1 cellular context compared by ENCODE assay signal in genomic region chr1:244089561-244089960, GRCh38.
A peak's percentile ranks its signal among the peaks of the same experiment; 100 is the strongest.
TF ChIP-seq lines count a peak whose summit lies in the region.

No MANE protein-coding gene starts in this region.

TF ChIP-seq in K562, 482 proteins besides CTCF, POLR2A, EP300 and RAD21 (continued from another document):
- TF ChIP-seq, protein P1, sequence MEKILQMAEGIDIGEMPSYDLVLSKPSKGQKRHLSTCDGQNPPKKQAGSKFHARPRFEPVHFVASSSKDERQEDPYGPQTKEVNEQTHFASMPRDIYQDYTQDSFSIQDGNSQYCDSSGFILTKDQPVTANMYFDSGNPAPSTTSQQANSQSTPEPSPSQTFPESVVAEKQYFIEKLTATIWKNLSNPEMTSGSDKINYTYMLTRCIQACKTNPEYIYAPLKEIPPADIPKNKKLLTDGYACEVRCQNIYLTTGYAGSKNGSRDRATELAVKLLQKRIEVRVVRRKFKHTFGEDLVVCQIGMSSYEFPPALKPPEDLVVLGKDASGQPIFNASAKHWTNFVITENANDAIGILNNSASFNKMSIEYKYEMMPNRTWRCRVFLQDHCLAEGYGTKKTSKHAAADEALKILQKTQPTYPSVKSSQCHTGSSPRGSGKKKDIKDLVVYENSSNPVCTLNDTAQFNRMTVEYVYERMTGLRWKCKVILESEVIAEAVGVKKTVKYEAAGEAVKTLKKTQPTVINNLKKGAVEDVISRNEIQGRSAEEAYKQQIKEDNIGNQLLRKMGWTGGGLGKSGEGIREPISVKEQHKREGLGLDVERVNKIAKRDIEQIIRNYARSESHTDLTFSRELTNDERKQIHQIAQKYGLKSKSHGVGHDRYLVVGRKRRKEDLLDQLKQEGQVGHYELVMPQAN (IDR thresholded peaks at IDR 0.05; ENCODE audit: borderline replicate concordance): no peak
- TF ChIP-seq JUND (IDR thresholded peaks at IDR 0.05; ENCODE audit: borderline replicate concordance, low read depth, low read length) (no peak), JUND (tag; IDR thresholded peaks at IDR 0.05; ENCODE audit: borderline replicate concordance, low read depth, low read length) (no peak), TAF1 (IDR thresholded peaks at IDR 0.05; ENCODE audit: control insufficient read depth, extremely low read depth, insufficient read depth, low read length, severe bottlenecking) (no peak), HDAC1 (IDR thresholded peaks at IDR 0.05) (peak in 1 of 2 experiments; percentile 74; a peak in 1 of 4 replicates), CCNT2 (IDR thresholded peaks at IDR 0.05; ENCODE audit: borderline replicate concordance, extremely low read depth, insufficient read length, low read depth, low read length) (no peak), HNRNPH1 (optimal IDR thresholded peaks at IDR 0.05; ENCODE audit: low read depth, low read length) (no peak), RBM25 (IDR thresholded peaks at IDR 0.05; ENCODE audit: low read depth, low read length, severe bottlenecking) (no peak), RUNX1 (IDR thresholded peaks at IDR 0.05; ENCODE audit: low read depth) (no peak), MYC (IDR thresholded peaks at IDR 0.05; ENCODE audit: low read depth, low read length) (no peak), MYC (CRISPR knock-in tag; IDR thresholded peaks at IDR 0.05; ENCODE audit: borderline replicate concordance, low read depth) (no peak), TSC22D4 (tag; IDR thresholded peaks at IDR 0.05) (no peak), ZBTB26 (CRISPR knock-in tag; IDR thresholded peaks at IDR 0.05) (no peak), SMARCE1 (IDR thresholded peaks at IDR 0.05) (no peak), MXD1 (CRISPR knock-in tag; IDR thresholded peaks at IDR 0.05; ENCODE audit: borderline replicate concordance, poor library complexity, severe bottlenecking) (no peak), THRAP3 (IDR thresholded peaks at IDR 0.05; ENCODE audit: borderline replicate concordance) (no peak), SMC3 (conservative IDR thresholded peaks at IDR 0.05; ENCODE audit: insufficient read depth, low read depth, low read length) (no peak), KAT7 (CRISPR knock-in tag; IDR thresholded peaks at IDR 0.05; ENCODE audit: borderline replicate concordance) (no peak), XRCC4 (IDR thresholded peaks at IDR 0.05; ENCODE audit: extremely low read depth, insufficient read depth, insufficient read length) (no peak), PBX2 (CRISPR knock-in tag; IDR thresholded peaks at IDR 0.05; ENCODE audit: low read depth) (no peak), PBX2 (tag; conservative IDR thresholded peaks at IDR 0.05; ENCODE audit: low read depth) (peak; percentile 93), BDP1 (IDR thresholded peaks at IDR 0.05; ENCODE audit: insufficient read depth, insufficient read length) (no peak), TEAD1 (CRISPR knock-in tag; IDR thresholded peaks at IDR 0.05) (0 out of 4 replicates have a peak, but pooled peaks of 1 of the 2 experiments have one; percentile 39), ATF7 (IDR thresholded peaks at IDR 0.05) (no peak), CC2D1A (IDR thresholded peaks at IDR 0.05) (no peak), MAFF (IDR thresholded peaks at IDR 0.05; ENCODE audit: low read length) (peak; percentile 28; the same call in 1 of the 2 replicates), HES1 (IDR thresholded peaks at IDR 0.05; ENCODE audit: low read depth) (0 out of 2 replicates have a peak, but pooled peaks have one; percentile 45), NCOA2 (IDR thresholded peaks at IDR 0.05; ENCODE audit: partially characterized antibody in 2 of 2) (no peak), MEIS2 (IDR thresholded peaks at IDR 0.05; ENCODE audit: partially characterized antibody) (peak; percentile 96), KDM4B (IDR thresholded peaks at IDR 0.05; ENCODE audit: borderline replicate concordance in 2 of 2, low read depth in 1 of 2) (no peak), GATAD2B (IDR thresholded peaks at IDR 0.05; ENCODE audit: borderline replicate concordance) (no peak), TBP (optimal IDR thresholded peaks at IDR 0.05; ENCODE audit: low read depth, low read length) (no peak), ZKSCAN3 (CRISPR knock-in tag; IDR thresholded peaks at IDR 0.05) (no peak), COPS2 (conservative IDR thresholded peaks at IDR 0.05) (no peak), U2AF2 (optimal IDR thresholded peaks at IDR 0.05; ENCODE audit: low read depth, low read length) (no peak), ETV6 (IDR thresholded peaks at IDR 0.05; ENCODE audit: borderline replicate concordance in 1 of 2, low read depth in 2 of 2, low read length in 1 of 2) (no peak), ETV6 (CRISPR knock-in tag; IDR thresholded peaks at IDR 0.05; ENCODE audit: borderline replicate concordance) (no peak)
- TF ChIP-seq, protein P2, sequence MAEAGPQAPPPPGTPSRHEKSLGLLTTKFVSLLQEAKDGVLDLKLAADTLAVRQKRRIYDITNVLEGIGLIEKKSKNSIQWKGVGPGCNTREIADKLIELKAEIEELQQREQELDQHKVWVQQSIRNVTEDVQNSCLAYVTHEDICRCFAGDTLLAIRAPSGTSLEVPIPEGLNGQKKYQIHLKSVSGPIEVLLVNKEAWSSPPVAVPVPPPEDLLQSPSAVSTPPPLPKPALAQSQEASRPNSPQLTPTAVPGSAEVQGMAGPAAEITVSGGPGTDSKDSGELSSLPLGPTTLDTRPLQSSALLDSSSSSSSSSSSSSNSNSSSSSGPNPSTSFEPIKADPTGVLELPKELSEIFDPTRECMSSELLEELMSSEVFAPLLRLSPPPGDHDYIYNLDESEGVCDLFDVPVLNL (CRISPR knock-in tag; IDR thresholded peaks at IDR 0.05; ENCODE audit: low read depth): no peak
- TF ChIP-seq, protein P3, sequence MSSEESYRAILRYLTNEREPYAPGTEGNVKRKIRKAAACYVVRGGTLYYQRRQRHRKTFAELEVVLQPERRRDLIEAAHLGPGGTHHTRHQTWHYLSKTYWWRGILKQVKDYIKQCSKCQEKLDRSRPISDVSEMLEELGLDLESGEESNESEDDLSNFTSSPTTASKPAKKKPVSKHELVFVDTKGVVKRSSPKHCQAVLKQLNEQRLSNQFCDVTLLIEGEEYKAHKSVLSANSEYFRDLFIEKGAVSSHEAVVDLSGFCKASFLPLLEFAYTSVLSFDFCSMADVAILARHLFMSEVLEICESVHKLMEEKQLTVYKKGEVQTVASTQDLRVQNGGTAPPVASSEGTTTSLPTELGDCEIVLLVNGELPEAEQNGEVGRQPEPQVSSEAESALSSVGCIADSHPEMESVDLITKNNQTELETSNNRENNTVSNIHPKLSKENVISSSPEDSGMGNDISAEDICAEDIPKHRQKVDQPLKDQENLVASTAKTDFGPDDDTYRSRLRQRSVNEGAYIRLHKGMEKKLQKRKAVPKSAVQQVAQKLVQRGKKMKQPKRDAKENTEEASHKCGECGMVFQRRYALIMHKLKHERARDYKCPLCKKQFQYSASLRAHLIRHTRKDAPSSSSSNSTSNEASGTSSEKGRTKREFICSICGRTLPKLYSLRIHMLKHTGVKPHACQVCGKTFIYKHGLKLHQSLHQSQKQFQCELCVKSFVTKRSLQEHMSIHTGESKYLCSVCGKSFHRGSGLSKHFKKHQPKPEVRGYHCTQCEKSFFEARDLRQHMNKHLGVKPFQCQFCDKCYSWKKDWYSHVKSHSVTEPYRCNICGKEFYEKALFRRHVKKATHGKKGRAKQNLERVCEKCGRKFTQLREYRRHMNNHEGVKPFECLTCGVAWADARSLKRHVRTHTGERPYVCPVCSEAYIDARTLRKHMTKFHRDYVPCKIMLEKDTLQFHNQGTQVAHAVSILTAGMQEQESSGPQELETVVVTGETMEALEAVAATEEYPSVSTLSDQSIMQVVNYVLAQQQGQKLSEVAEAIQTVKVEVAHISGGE (CRISPR knock-in tag; IDR thresholded peaks at IDR 0.05): no peak
